Comparison of ENCODE assay signal across 23 cellular contexts in the genomic region with DNA sequence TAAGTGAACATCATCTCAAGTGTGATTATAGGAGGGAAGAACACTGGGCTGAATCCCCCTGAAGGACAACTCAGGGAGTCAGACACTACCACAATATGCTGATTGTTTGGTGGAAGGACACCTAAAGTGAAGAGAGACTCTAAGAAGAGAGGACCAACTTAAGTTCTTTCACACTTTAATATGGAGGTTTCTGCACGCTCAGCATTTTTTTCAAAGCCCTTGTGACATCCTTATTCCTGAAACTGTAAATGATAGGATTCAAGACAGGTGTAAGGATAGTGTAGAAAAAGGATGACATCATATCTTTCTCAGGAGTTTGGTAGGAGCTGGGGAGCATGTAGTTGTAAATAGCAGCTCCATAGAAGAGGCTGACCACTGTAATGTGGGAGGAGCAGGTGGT. TPM values are rescaled to one million over a fixed set of nuclear protein-coding genes. Genes with fewer than 3 reads are reported as not detected.
"Had no signal": no experiment of that assay in that cellular context is flagged by ENCODE, and none has a peak within 500 bp of the region (broad histone marks: within the 10 kb centered on the region; RNA-seq: fewer than 3 reads in every experiment).

No MANE protein-coding gene starts in this region.

- H3K4me3 ChIP-seq: MG63, SJSA1, SK-N-MC had no signal

- H3K4me1 ChIP-seq: SJSA1 had no signal

- DNase-seq: Karpas-422, KG1, MG63, NCI-H1092, NCI-H1105 treated with DMSO at 0.1 percent for 48 hours, NCI-H1417 treated with DMSO at 0.1 percent for 48 hours, NCI-H146, NCI-H1694 treated with DMSO at 0.1 percent for 48 hours, NCI-H1930, NCI-H2081, NCI-H2107, NCI-H2227 treated with DMSO at 0.1 percent for 48 hours, NCI-H524, NCI-H526 treated with DMSO at 0.1 percent for 48 hours, NCI-H774, Right ventricle myocardium superior, RPMI8226, SIG-M5 had no signal

- H3K9me3 ChIP-seq: MG63, SJSA1 had no signal

- H3K27ac ChIP-seq: SJSA1, SK-N-MC had no signal

- FAIRE-seq: RCC 7860 had no signal

- H3K27me3 ChIP-seq: MG63, SJSA1 had no signal

- H3K36me3 ChIP-seq: MG63, SJSA1 had no signal

RNA-seq across cellular contexts. Expression of a gene that starts 4.8 kb away (rescaled TPM):
- total RNA-seq: HT1080, NCI-H460, Right ventricle myocardium superior, SJSA1 had no signal

RNA-seq across cellular contexts. Expression of a gene that starts 18.1 kb away (rescaled TPM):
- total RNA-seq: HT1080, NCI-H460, Right ventricle myocardium superior, SJSA1 had no signal

RNA-seq across cellular contexts. Expression of a gene that starts 30.1 kb away (rescaled TPM):
- total RNA-seq: HT1080, NCI-H460, Right ventricle myocardium superior, SJSA1 had no signal

RNA-seq across cellular contexts. Expression of a gene that starts 42.2 kb away (rescaled TPM):
- total RNA-seq: HT1080, NCI-H460, Right ventricle myocardium superior, SJSA1 had no signal

RNA-seq across cellular contexts. Expression of a gene that starts 52.4 kb away (rescaled TPM):
- total RNA-seq: HT1080, NCI-H460, Right ventricle myocardium superior, SJSA1 had no signal
